Comparison of ENCODE assay signal across 8 cellular contexts in genomic region chr13:32585625-32586021, GRCh38. TPM values are rescaled to one million over a fixed set of nuclear protein-coding genes. Genes with fewer than 3 reads are reported as not detected.
DNase-seq lines count a peak whose midpoint lies in the region; TF ChIP-seq lines count a peak whose summit lies in the region.

No MANE protein-coding gene starts in this region.

- TF ChIP-seq CTCF in AG04449 (IDR thresholded peaks at IDR 0.05; ENCODE audit: insufficient read depth, low read length, missing control alignments) (no peak), astrocyte of the spinal cord (IDR thresholded peaks at IDR 0.05; ENCODE audit: low read depth, low read length) (no peak), GM13977 (IDR thresholded peaks at IDR 0.05; ENCODE audit: extremely low read depth, insufficient read depth, missing control alignments) (no peak)

- peaks cover 8% of the 10 kb centered on the region for H3K27me3 ChIP-seq in HUES64 (ENCODE audit: insufficient read depth, low read length)

- H3K4me3 ChIP-seq in AG04449 (ENCODE audit: low read depth, low read length) (peak overlapping the region; percentile 57), HUES64 (ENCODE audit: low read length) (peak overlapping the region; percentile 70), astrocyte of the spinal cord (ENCODE audit: low read depth, low read length) (peak overlapping the region; percentile 47)

- H3K36me3 ChIP-seq in HUES64 (ENCODE audit: insufficient read depth, low read length) = no peaks in the 10 kb centered on the region

- in situ Hi-C loops in astrocyte of the spinal cord (cut with HindIII; ENCODE audit: low sequenced_read_pairs) = no loop called here
- in situ Hi-C loops in GM13977 (cut with MboI; ENCODE audit: low pct_unique_long_range_greater_than_20kb, low sequenced_read_pairs, unreplicated experiment) = loop anchor here (25.0 kb wide), 2 partner anchors 673 to 1127 kb away; no protein-coding TSS in a partner anchor

- 37% methylated on average over 4 of the region's 8 CpGs for WGBS in HUES64

- 0 out of 2 replicates have a peak overlapping the region, but pooled peaks have one; percentile 26 for H3K9ac ChIP-seq in HUES64 (ENCODE audit: low read depth, low read length)

- H3K9me3 ChIP-seq in HUES64 (ENCODE audit: insufficient read depth, low read depth, low read length) = no peaks in the 10 kb centered on the region

- DNase-seq in AG04449 (ENCODE audit: low read depth, low spot score) (no peak), astrocyte of the spinal cord (ENCODE audit: low read depth, low spot score) (no peak), kidney tubule cell (ENCODE audit: low spot score) (peak; percentile 12), substantia nigra (lab: John Stamatoyannopoulos, UW) (peak in 8 of 49 donors; percentile 1 to 11 (median 2)), ureter (ENCODE audit: low spot score) (no peak), NCI-H1105 treated with DMSO at 0.1 percent for 48 hours (lab: John Stamatoyannopoulos, UW) (no peak), GM13977 (ENCODE audit: low spot score) (no peak)

- no peak overlapping the region for H3K27ac ChIP-seq in HUES64 (ENCODE audit: low read depth, low read length)
- peak overlapping the region; percentile 4 for H3K27ac ChIP-seq in substantia nigra (ENCODE audit: low read depth, low read length, poor library complexity, severe bottlenecking)

- CTCF ChIA-PET in AG04449 (lab: Yijun Ruan, JAX) = interaction anchor here (0.6 to 8.2 kb wide), 27 partner anchors 11 to 1237 kb away, joined by 3 to 154 read pairs (median 4); no protein-coding TSS in a partner anchor

- peaks cover 24% of the 10 kb centered on the region for H3K4me1 ChIP-seq in HUES64 (ENCODE audit: insufficient read depth, low read length)

- POLR2A ChIA-PET in AG04449 (lab: Yijun Ruan, JAX) = interaction anchor here (1.2 kb wide), 1 partner anchor 326 kb away, joined by 4 read pairs; no protein-coding TSS in a partner anchor

RNA-seq across cellular contexts. Expression of gene PDS5B, which starts 0.6 kb away (rescaled TPM):
- 32.4 TPM for polyA plus RNA-seq in HUES64 (2013, experiment 1 of 2)
- 36.5 TPM for polyA plus RNA-seq in HUES64 (2013, experiment 2 of 2)
- 53.3 TPM for total RNA-seq in ureter

RNA-seq across cellular contexts. Expression of gene N4BP2L2, which starts 47.0 kb away (rescaled TPM):
- 40.3 TPM for polyA plus RNA-seq in HUES64 (2013, experiment 1 of 2)
- polyA plus RNA-seq in HUES64 (2013, experiment 2 of 2) = 47.5 TPM
- 245 TPM for total RNA-seq in ureter
